In genomic region chr4:189228726-189229125, GRCh38 we compare ENCODE assay signal across 27 cellular contexts.
"Had no signal": no experiment of that assay in that cellular context is flagged by ENCODE, and none has a peak within 500 bp of the region (broad histone marks: within the 10 kb centered on the region; RNA-seq: fewer than 3 reads in every experiment).

No MANE protein-coding gene starts in this region.

- H3K36me3 Mint-ChIP-seq: stimulated activated effector memory CD8-positive, alpha-beta T cell treated with anti-CD3 and anti-CD28 coated beads, Interleukin-12 subunit alpha, Interleukin-12 subunit beta, amount 100 ng/mL, for 72 hours; stimulated activated memory B cell treated with anti-CD40 and anti-IgM and Interleukin-4, amounts not matched to agents 10 μg/mL and 1 μg/mL and 100 μg/mL, for 72 hours; stimulated activated naive B cell treated with anti-CD40 and anti-IgM and Interleukin-4, amounts not matched to agents 10 μg/mL and 1 μg/mL and 100 μg/mL, for 72 hours; type B pancreatic cell had no signal

- H3K9me3 Mint-ChIP-seq: stimulated activated naive B cell treated with anti-CD40 and anti-IgM and Interleukin-4, amounts not matched to agents 10 μg/mL and 1 μg/mL and 100 μg/mL, for 72 hours; type B pancreatic cell had no signal

- H3K4me3 ChIP-seq: stomach, suprapubic skin, testis, thoracic aorta, thyroid gland, tibial artery, tibial nerve, transverse colon, upper lobe of left lung, upper lobe of right lung, uterus, vagina had no signal

- H3K27ac ChIP-seq: stomach, suprapubic skin, testis, thoracic aorta, thyroid gland, tibial artery, tibial nerve, transverse colon, upper lobe of left lung, upper lobe of right lung, uterus, vagina had no signal

- H3K27me3 ChIP-seq: stomach, suprapubic skin, testis, thyroid gland, tibial artery, tibial nerve, transverse colon, upper lobe of left lung, upper lobe of right lung, uterus, vagina had no signal

- H3K4me1 Mint-ChIP-seq: stimulated activated effector memory CD8-positive, alpha-beta T cell treated with anti-CD3 and anti-CD28 coated beads, Interleukin-12 subunit alpha, Interleukin-12 subunit beta, amount 100 ng/mL, for 72 hours; stimulated activated memory B cell treated with anti-CD40 and anti-IgM and Interleukin-4, amounts not matched to agents 10 μg/mL and 1 μg/mL and 100 μg/mL, for 72 hours; stimulated activated naive B cell treated with anti-CD40 and anti-IgM and Interleukin-4, amounts not matched to agents 10 μg/mL and 1 μg/mL and 100 μg/mL, for 72 hours; stimulated activated naive CD8-positive, alpha-beta T cell treated with anti-CD3 and anti-CD28 coated beads, Interleukin-15, amount 100 ng/mL, for 72 hours had no signal

- H3K27me3 Mint-ChIP-seq: stimulated activated memory B cell treated with anti-CD40 and anti-IgM and Interleukin-4, amounts not matched to agents 10 μg/mL and 1 μg/mL and 100 μg/mL, for 72 hours; stimulated activated naive B cell treated with anti-CD40 and anti-IgM and Interleukin-4, amounts not matched to agents 10 μg/mL and 1 μg/mL and 100 μg/mL, for 72 hours; stimulated activated naive CD8-positive, alpha-beta T cell treated with anti-CD3 and anti-CD28 coated beads, Interleukin-15, amount 100 ng/mL, for 72 hours; stimulated activated naive CD8-positive, alpha-beta T cell treated with anti-CD3 and anti-CD28 coated beads, Interleukin-15, Interleukin-2, amounts not matched to agents 100 ng/mL and 50 ng/mL, for 24 hours; type B pancreatic cell had no signal

- H3K36me3 ChIP-seq: stomach, suprapubic skin, thoracic aorta, thyroid gland, tibial artery, tibial nerve, transverse colon, upper lobe of left lung, upper lobe of right lung, uterus, vagina had no signal

- DNase-seq: stimulated activated CD4-positive, alpha-beta T cell treated with anti-CD3 and anti-CD28 coated beads, Interleukin-2, amount 100 ng/mL, for 48 hours; stimulated activated CD4-positive, alpha-beta T cell treated with anti-CD3 and anti-CD28 coated beads, Interleukin-4, amount 100 ng/mL, for 1 hour; stimulated activated CD4-positive, alpha-beta T cell treated with anti-CD3 and anti-CD28 coated beads, Interleukin-4, amount 100 ng/mL, for 24 hours; stimulated activated CD4-positive, alpha-beta T cell treated with anti-CD3 and anti-CD28 coated beads, Interleukin-4, amount 100 ng/mL, for 4 hours; stimulated activated CD8-positive, alpha-beta memory T cell treated with anti-CD3 and anti-CD28 coated beads, Interleukin-4, amount 100 ng/mL, for 48 hours; stimulated activated naive B cell treated with anti-CD40 and anti-IgM and Interleukin-4, amounts not matched to agents 10 μg/mL and 1 μg/mL and 100 μg/mL, for 72 hours; stimulated activated naive CD4-positive, alpha-beta T cell; stimulated activated naive CD4-positive, alpha-beta T cell treated with Interleukin-2 at 50 U/mL for 16 hours; stimulated activated naive CD8-positive, alpha-beta T cell treated with anti-CD3 and anti-CD28 coated beads, Interleukin-15, amount 100 ng/mL, for 72 hours; stimulated activated naive CD8-positive, alpha-beta T cell treated with anti-CD3 and anti-CD28 coated beads, Interleukin-15, Interleukin-2, amounts not matched to agents 100 U/mL and 50 U/mL, for 24 hours; stomach; substantia nigra; testis; thyroid gland; tibial artery; transverse colon; upper lobe of left lung; upper lobe of right lung; uterus had no signal

- ATAC-seq: stimulated activated effector memory CD8-positive, alpha-beta T cell treated with anti-CD3 and anti-CD28 coated beads, Interleukin-12 subunit alpha, Interleukin-12 subunit beta, amount 100 ng/mL, for 72 hours; stimulated activated memory B cell treated with anti-CD40 and anti-IgM and Interleukin-4, amounts not matched to agents 10 μg/mL and 1 μg/mL and 100 μg/mL, for 72 hours; stimulated activated naive B cell treated with anti-CD40 and anti-IgM and Interleukin-4, amounts not matched to agents 10 μg/mL and 1 μg/mL and 100 μg/mL, for 72 hours; stimulated activated naive CD8-positive, alpha-beta T cell treated with anti-CD3 and anti-CD28 coated beads, Interleukin-15, amount 100 ng/mL, for 72 hours; stimulated activated naive CD8-positive, alpha-beta T cell treated with anti-CD3 and anti-CD28 coated beads, Interleukin-15, Interleukin-2, amounts not matched to agents 100 U/mL and 50 U/mL, for 24 hours; upper lobe of right lung had no signal

- H3K9me3 ChIP-seq: stomach, suprapubic skin, testis, thoracic aorta, thyroid gland, tibial artery, tibial nerve, transverse colon, upper lobe of left lung, upper lobe of right lung, uterus, vagina had no signal

- H3K27ac Mint-ChIP-seq: stimulated activated effector memory CD8-positive, alpha-beta T cell treated with anti-CD3 and anti-CD28 coated beads, Interleukin-12 subunit alpha, Interleukin-12 subunit beta, amount 100 ng/mL, for 72 hours; stimulated activated memory B cell treated with anti-CD40 and anti-IgM and Interleukin-4, amounts not matched to agents 10 μg/mL and 1 μg/mL and 100 μg/mL, for 72 hours; stimulated activated naive B cell treated with anti-CD40 and anti-IgM and Interleukin-4, amounts not matched to agents 10 μg/mL and 1 μg/mL and 100 μg/mL, for 72 hours; stimulated activated naive CD8-positive, alpha-beta T cell treated with anti-CD3 and anti-CD28 coated beads, Interleukin-15, amount 100 ng/mL, for 72 hours; stimulated activated naive CD8-positive, alpha-beta T cell treated with anti-CD3 and anti-CD28 coated beads, Interleukin-15, Interleukin-2, amounts not matched to agents 100 ng/mL and 50 ng/mL, for 24 hours; type B pancreatic cell had no signal

- H3K4me1 ChIP-seq: stomach, suprapubic skin, testis, thyroid gland, tibial artery, tibial nerve, transverse colon, upper lobe of left lung, upper lobe of right lung, uterus, vagina had no signal

- H3K4me3 Mint-ChIP-seq: stimulated activated effector memory CD8-positive, alpha-beta T cell treated with anti-CD3 and anti-CD28 coated beads, Interleukin-12 subunit alpha, Interleukin-12 subunit beta, amount 100 ng/mL, for 72 hours; stimulated activated memory B cell treated with anti-CD40 and anti-IgM and Interleukin-4, amounts not matched to agents 10 μg/mL and 1 μg/mL and 100 μg/mL, for 72 hours; stimulated activated naive B cell treated with anti-CD40 and anti-IgM and Interleukin-4, amounts not matched to agents 10 μg/mL and 1 μg/mL and 100 μg/mL, for 72 hours; stimulated activated naive CD8-positive, alpha-beta T cell treated with anti-CD3 and anti-CD28 coated beads, Interleukin-15, amount 100 ng/mL, for 72 hours; stimulated activated naive CD8-positive, alpha-beta T cell treated with anti-CD3 and anti-CD28 coated beads, Interleukin-15, Interleukin-2, amounts not matched to agents 100 ng/mL and 50 ng/mL, for 24 hours; type B pancreatic cell had no signal
